In the genomic region with DNA sequence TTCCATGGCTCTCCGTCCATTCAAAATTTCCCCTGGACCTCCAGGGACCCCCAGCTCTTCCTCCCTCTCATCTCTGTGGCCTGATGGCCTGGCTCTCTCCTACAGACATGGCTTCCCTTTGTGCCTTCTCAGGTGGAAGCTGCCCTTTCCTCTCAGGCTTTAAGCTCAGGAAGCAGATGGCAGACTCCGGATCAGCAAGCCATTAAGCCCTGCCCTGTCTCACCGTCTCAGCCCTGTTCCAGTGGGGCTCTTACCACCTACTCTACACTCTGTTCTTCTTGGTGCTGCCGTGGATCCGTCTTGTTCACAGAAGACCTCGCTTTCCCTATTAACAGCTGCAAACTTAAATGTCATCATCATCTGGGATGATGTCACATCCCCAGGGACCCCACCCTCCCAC, we compare ENCODE assay signal across 10 cellular contexts.
"Had no signal": no experiment of that assay in that cellular context is flagged by ENCODE, and none has a peak within 500 bp of the region (broad histone marks: within the 10 kb centered on the region; RNA-seq: fewer than 3 reads in every experiment).

No MANE protein-coding gene starts in this region.

- H3K4me1 ChIP-seq: colonic mucosa, lower lobe of right lung, prostate gland, upper lobe of right lung had no signal

- H3K36me3 ChIP-seq: colonic mucosa, lower lobe of right lung, prostate gland, upper lobe of right lung had no signal

- DNase-seq: activated T-cell treated with anti-CD3 and anti-CD28 coated beads for 4 hours; colonic mucosa; effector memory CD8-positive, alpha-beta T cell; hypothalamus; lower lobe of right lung; natural killer cell; T-helper 1 cell; upper lobe of right lung had no signal

- H3K9me3 ChIP-seq: colonic mucosa, lower lobe of right lung, prostate gland, testis, upper lobe of right lung had no signal

- H3K27ac ChIP-seq: colonic mucosa, lower lobe of right lung, prostate gland, upper lobe of right lung had no signal

- H3K4me3 ChIP-seq: colonic mucosa, lower lobe of right lung, prostate gland, testis, upper lobe of right lung had no signal

- H3K27me3 ChIP-seq: colonic mucosa, testis, upper lobe of right lung had no signal
